In genomic region chr17:38476549-38476948, GRCh38 we compare ENCODE assay signal across 2 cellular contexts.
A peak's percentile ranks its signal among the peaks of the same experiment; 100 is the strongest.
TF ChIP-seq lines count a peak whose summit lies in the region.

No MANE protein-coding gene starts in this region.

TF ChIP-seq in IMR-90, 13 proteins besides CTCF, POLR2A, EP300 and RAD21:
- peak; percentile 40 for TF ChIP-seq CEBPB (IDR thresholded peaks at IDR 0.05; ENCODE audit: low read depth, low read length)
- TF ChIP-seq CHD1 (IDR thresholded peaks at IDR 0.05; ENCODE audit: low read depth, low read length) = no peak
TF ChIP-seq in IMR-90: peak in this region for 1.

TF ChIP-seq in K562, 482 proteins besides CTCF, POLR2A, EP300 and RAD21:
- TF ChIP-seq ZBTB17 (CRISPR knock-in tag; IDR thresholded peaks at IDR 0.05) (no peak), CEBPG (CRISPR knock-in tag; IDR thresholded peaks at IDR 0.05) (no peak), CEBPG (tag; conservative IDR thresholded peaks at IDR 0.05 in 1 of 2, IDR thresholded peaks at IDR 0.05 in 1 of 2) (peak in 1 of 2 experiments; percentile 51; a peak in 1 of 4 replicates), NCOA6 (IDR thresholded peaks at IDR 0.05) (no peak), KAT7 (CRISPR knock-in tag; IDR thresholded peaks at IDR 0.05; ENCODE audit: borderline replicate concordance) (no peak), XRCC3 (IDR thresholded peaks at IDR 0.05) (no peak), CEBPB (tag; IDR thresholded peaks at IDR 0.05) (peak; percentile 89)
